ENCODE assay signal across 8 cellular contexts in the genomic region with DNA sequence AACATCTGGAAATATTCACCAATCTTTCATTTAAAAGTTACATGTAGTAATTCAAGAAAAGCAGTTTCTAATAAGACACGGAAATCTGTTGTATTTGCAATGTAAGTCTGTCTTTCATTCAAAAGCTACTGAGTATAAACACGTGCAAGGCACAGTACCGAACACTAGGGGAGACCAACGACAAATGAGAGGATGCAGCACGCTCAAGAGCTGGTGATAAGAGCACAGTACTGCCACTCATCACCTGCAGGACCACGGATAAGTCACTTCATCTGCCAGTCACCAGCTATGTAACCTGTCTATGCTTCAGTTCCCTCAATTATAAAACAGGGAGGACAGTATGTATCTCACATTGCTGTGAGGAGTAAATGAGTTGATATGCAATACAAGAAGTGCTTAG.
DNase-seq lines count a peak whose midpoint lies in the region; ATAC-seq and TF ChIP-seq lines count a peak whose summit lies in the region.

No MANE protein-coding gene starts in this region.

- no peak overlapping the region for H3K27ac Mint-ChIP-seq in neural crest cell (ENCODE audit: unreplicated experiment)
- no peak overlapping the region for H3K27ac Mint-ChIP-seq in mesothelial cell of epicardium

- H3K27me3 Mint-ChIP-seq in neural crest cell (ENCODE audit: low read depth), result no peaks in the 10 kb centered on the region
- no peaks in the 10 kb centered on the region for H3K27me3 Mint-ChIP-seq in mesothelial cell of epicardium (ENCODE audit: low read depth)

- peak; percentile 41 for DNase-seq in ELF-1 (ENCODE audit: low read depth, low spot score)
- DNase-seq in T-helper 2 cell, result peak in 3 of 5 experiments; percentile 38 to 85 (median 40)
- peak; percentile 76 for DNase-seq in dermis blood vessel endothelial cell
- no peak for DNase-seq in neural crest cell (ENCODE audit: low read depth, low spot score)
- DNase-seq in mucosa of gallbladder (ENCODE audit: low spot score), result no peak
- no peak for DNase-seq in mesothelial cell of epicardium (ENCODE audit: low spot score in 2 of 2, unreplicated experiment in 2 of 2)

- no peaks in the 10 kb centered on the region for H3K4me1 Mint-ChIP-seq in neural crest cell
- no peaks in the 10 kb centered on the region for H3K4me1 Mint-ChIP-seq in mesothelial cell of epicardium

- ATAC-seq in HG02981 (IDR thresholded peaks at IDR 0.05; ENCODE audit: unreplicated experiment) (peak; percentile 72), HG03342 (IDR thresholded peaks at IDR 0.05; ENCODE audit: unreplicated experiment) (no peak)

- TF ChIP-seq CTCF in neural crest cell (conservative IDR thresholded peaks at IDR 0.05) (peak; percentile 53), mesothelial cell of epicardium (IDR thresholded peaks at IDR 0.05; ENCODE audit: unreplicated experiment) (no peak)

- H3K9me3 Mint-ChIP-seq in neural crest cell (no peaks in the 10 kb centered on the region), mesothelial cell of epicardium (no peaks in the 10 kb centered on the region)

- H3K36me3 Mint-ChIP-seq in neural crest cell (ENCODE audit: low read depth) (peaks cover 13% of the 10 kb centered on the region), mesothelial cell of epicardium (peaks cover 27% of the 10 kb centered on the region)

- H3K4me3 Mint-ChIP-seq in neural crest cell, result no peak overlapping the region
- no peak overlapping the region for H3K4me3 Mint-ChIP-seq in mesothelial cell of epicardium

Comparison
In these comparisons a context has a peak if more than half of its experiments do, and no peak if none do; other contexts are left out.
1. DNase-seq: peak in ELF-1 (single experiment), T-helper 2 cell (3 of 5) and dermis blood vessel endothelial cell (single experiment); none in neural crest cell (single experiment), mucosa of gallbladder (single experiment) and mesothelial cell of epicardium (0 of 2).